In the genomic region with DNA sequence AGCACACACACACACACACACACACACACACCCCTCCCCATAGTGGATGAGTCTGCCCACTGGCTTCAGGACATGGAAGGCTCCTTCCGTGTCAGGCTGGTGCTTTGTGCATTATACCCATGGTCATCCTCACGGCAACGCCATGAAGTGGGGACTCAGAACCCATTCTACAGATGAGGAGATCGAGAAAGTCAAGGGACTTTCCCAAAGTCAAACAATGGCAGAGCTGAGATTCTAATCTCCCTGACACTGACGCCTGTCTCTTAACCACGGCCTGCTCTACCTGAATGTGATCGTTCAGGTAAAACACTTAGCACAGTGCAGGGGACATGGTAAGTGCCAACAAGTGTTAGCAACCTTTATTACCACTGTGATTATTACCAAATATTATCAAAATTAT, we compare ENCODE assay signal across 27 cellular contexts.
"Had no signal": no experiment of that assay in that cellular context is flagged by ENCODE, and none has a peak within 500 bp of the region (broad histone marks: within the 10 kb centered on the region; RNA-seq: fewer than 3 reads in every experiment).

No MANE protein-coding gene starts in this region.

- H3K4me3 Mint-ChIP-seq: activated CD4-positive, alpha-beta memory T cell treated with anti-CD3 and anti-CD28 coated beads for 36 hours; activated CD4-positive, alpha-beta T cell treated with anti-CD3 and anti-CD28 coated beads for 36 hours; activated CD4-positive, alpha-beta T cell treated with anti-CD3 and anti-CD28 coated beads, Interleukin-2, amount 10 ng/mL, durations not matched to agents 24 days and 14 days; activated CD8-positive, alpha-beta memory T cell treated with anti-CD3 and anti-CD28 coated beads, Interleukin-2, amount 10 ng/mL, durations not matched to agents 7 days and 5 days; activated CD8-positive, alpha-beta T cell treated with anti-CD3 and anti-CD28 coated beads, Interleukin-2, amount 10 ng/mL, durations not matched to agents 7 days and 5 days; activated naive CD4-positive, alpha-beta T cell treated with anti-CD3 and anti-CD28 coated beads, Interleukin-2, amount 10 ng/mL, durations not matched to agents 7 days and 5 days; activated naive CD8-positive, alpha-beta T cell treated with anti-CD3 and anti-CD28 coated beads, Interleukin-2, amount 10 ng/mL, durations not matched to agents 7 days and 5 days; activated T-cell treated with anti-CD3 and anti-CD28 coated beads, Interleukin-2, amount 50 U/mL, for 24 hours; activated T-cell treated with anti-CD3 and anti-CD28 coated beads, Interleukin-2, amount 50 U/mL, for 72 hours; central memory CD8-positive, alpha-beta T cell had no signal

- H3K27ac Mint-ChIP-seq: activated CD4-positive, alpha-beta memory T cell treated with anti-CD3 and anti-CD28 coated beads for 36 hours; activated CD4-positive, alpha-beta T cell treated with anti-CD3 and anti-CD28 coated beads for 36 hours; activated CD4-positive, alpha-beta T cell treated with anti-CD3 and anti-CD28 coated beads, Interleukin-2, amount 10 ng/mL, durations not matched to agents 24 days and 14 days; activated CD8-positive, alpha-beta memory T cell treated with anti-CD3 and anti-CD28 coated beads, Interleukin-2, amount 10 ng/mL, durations not matched to agents 7 days and 5 days; activated CD8-positive, alpha-beta T cell treated with anti-CD3 and anti-CD28 coated beads, Interleukin-2, amount 10 ng/mL, durations not matched to agents 7 days and 5 days; activated naive CD4-positive, alpha-beta T cell treated with anti-CD3 and anti-CD28 coated beads, Interleukin-2, amount 10 ng/mL, durations not matched to agents 7 days and 5 days; activated naive CD4-positive, alpha-beta T cell treated with anti-CD3 and anti-CD28 coated beads, Interleukin-2, amount 50 U/mL, for 72 hours; activated naive CD8-positive, alpha-beta T cell treated with anti-CD3 and anti-CD28 coated beads, Interleukin-2, amount 10 ng/mL, durations not matched to agents 7 days and 5 days; activated T-cell treated with anti-CD3 and anti-CD28 coated beads, Interleukin-2, amount 50 U/mL, for 24 hours; activated T-cell treated with anti-CD3 and anti-CD28 coated beads, Interleukin-2, amount 50 U/mL, for 72 hours had no signal

- H3K4me3 ChIP-seq: ascending aorta, esophagus squamous epithelium had no signal

- H3K36me3 ChIP-seq: ascending aorta, brain microvascular endothelial cell, esophagus squamous epithelium had no signal

- H3K9me3 Mint-ChIP-seq: activated CD4-positive, alpha-beta memory T cell treated with anti-CD3 and anti-CD28 coated beads for 36 hours; activated CD4-positive, alpha-beta T cell treated with anti-CD3 and anti-CD28 coated beads, Interleukin-2, amount 10 ng/mL, durations not matched to agents 24 days and 14 days; activated naive CD4-positive, alpha-beta T cell treated with anti-CD3 and anti-CD28 coated beads, Interleukin-2, amount 10 ng/mL, durations not matched to agents 7 days and 5 days; activated naive CD4-positive, alpha-beta T cell treated with anti-CD3 and anti-CD28 coated beads, Interleukin-2, amount 50 U/mL, for 72 hours; activated naive CD8-positive, alpha-beta T cell treated with anti-CD3 and anti-CD28 coated beads, Interleukin-2, amount 10 ng/mL, durations not matched to agents 7 days and 5 days; activated T-cell treated with anti-CD3 and anti-CD28 coated beads, Interleukin-2, amount 50 U/mL, for 24 hours; activated T-cell treated with anti-CD3 and anti-CD28 coated beads, Interleukin-2, amount 50 U/mL, for 72 hours; central memory CD8-positive, alpha-beta T cell had no signal

- H3K27ac ChIP-seq: ascending aorta, brain microvascular endothelial cell, epithelial cell of prostate, esophagus squamous epithelium had no signal

- H3K9me3 ChIP-seq: ascending aorta, esophagus squamous epithelium had no signal

- FAIRE-seq: colon, endometrium, endothelial cell of umbilical vein had no signal

- DNase-seq: activated CD4-positive, alpha-beta memory T cell treated with anti-CD3 and anti-CD28 coated beads for 36 hours; activated CD4-positive, alpha-beta T cell treated with anti-CD3 and anti-CD28 coated beads for 36 hours; activated CD4-positive, alpha-beta T cell treated with anti-CD3 and anti-CD28 coated beads, Interleukin-2, amount 10 ng/mL, durations not matched to agents 24 days and 14 days; activated CD4-positive, CD25-positive, alpha-beta regulatory T cell; activated CD4-positive, CD25-positive, alpha-beta regulatory T cell treated with anti-CD3 and anti-CD28 coated beads, Interleukin-2, amount 50 U/mL, for 72 hours; activated CD8-positive, alpha-beta memory T cell treated with anti-CD3 and anti-CD28 coated beads, Interleukin-2, amount 10 ng/mL, durations not matched to agents 7 days and 5 days; activated CD8-positive, alpha-beta memory T cell treated with anti-CD3 and anti-CD28 coated beads, Interleukin-2, amount 50 U/mL, for 4 hours; activated CD8-positive, alpha-beta T cell treated with anti-CD3 and anti-CD28 coated beads, Interleukin-2, amount 10 ng/mL, durations not matched to agents 7 days and 5 days; activated gamma-delta T cell; activated naive CD4-positive, alpha-beta T cell; activated naive CD4-positive, alpha-beta T cell treated with anti-CD3 and anti-CD28 coated beads, Interleukin-2, amount 10 ng/mL, durations not matched to agents 7 days and 5 days; activated naive CD8-positive, alpha-beta T cell treated with anti-CD3 and anti-CD28 coated beads, Interleukin-2, amount 10 ng/mL, durations not matched to agents 7 days and 5 days; activated T-cell treated with anti-CD3 and anti-CD28 coated beads, Interleukin-2, amount 50 U/mL, for 24 hours; activated T-cell treated with anti-CD3 and anti-CD28 coated beads, Interleukin-2, amount 50 U/mL, for 72 hours; brain microvascular endothelial cell; cortex of kidney; dermis blood vessel endothelial cell; effector CD8-positive, alpha-beta T cell; esophagus squamous epithelium; foreskin melanocyte had no signal

- ATAC-seq: activated CD4-positive, alpha-beta T cell treated with anti-CD3 and anti-CD28 coated beads for 36 hours; activated CD8-positive, alpha-beta memory T cell treated with anti-CD3 and anti-CD28 coated beads, Interleukin-2, amount 10 ng/mL, durations not matched to agents 7 days and 5 days; activated CD8-positive, alpha-beta T cell treated with anti-CD3 and anti-CD28 coated beads, Interleukin-2, amount 10 ng/mL, durations not matched to agents 7 days and 5 days; activated naive CD4-positive, alpha-beta T cell treated with anti-CD3 and anti-CD28 coated beads, Interleukin-2, amount 50 U/mL, for 72 hours; activated T-cell treated with anti-CD3 and anti-CD28 coated beads, Interleukin-2, amount 50 U/mL, for 72 hours had no signal

- H3K36me3 Mint-ChIP-seq: activated CD4-positive, alpha-beta memory T cell treated with anti-CD3 and anti-CD28 coated beads for 36 hours; activated CD8-positive, alpha-beta memory T cell treated with anti-CD3 and anti-CD28 coated beads, Interleukin-2, amount 10 ng/mL, durations not matched to agents 7 days and 5 days; activated naive CD4-positive, alpha-beta T cell treated with anti-CD3 and anti-CD28 coated beads, Interleukin-2, amount 10 ng/mL, durations not matched to agents 7 days and 5 days; activated naive CD4-positive, alpha-beta T cell treated with anti-CD3 and anti-CD28 coated beads, Interleukin-2, amount 50 U/mL, for 72 hours; activated naive CD8-positive, alpha-beta T cell treated with anti-CD3 and anti-CD28 coated beads, Interleukin-2, amount 10 ng/mL, durations not matched to agents 7 days and 5 days had no signal

- H3K27me3 ChIP-seq: ascending aorta, brain microvascular endothelial cell had no signal
